Comparison of ENCODE assay signal across 18 cellular contexts in the genomic region with DNA sequence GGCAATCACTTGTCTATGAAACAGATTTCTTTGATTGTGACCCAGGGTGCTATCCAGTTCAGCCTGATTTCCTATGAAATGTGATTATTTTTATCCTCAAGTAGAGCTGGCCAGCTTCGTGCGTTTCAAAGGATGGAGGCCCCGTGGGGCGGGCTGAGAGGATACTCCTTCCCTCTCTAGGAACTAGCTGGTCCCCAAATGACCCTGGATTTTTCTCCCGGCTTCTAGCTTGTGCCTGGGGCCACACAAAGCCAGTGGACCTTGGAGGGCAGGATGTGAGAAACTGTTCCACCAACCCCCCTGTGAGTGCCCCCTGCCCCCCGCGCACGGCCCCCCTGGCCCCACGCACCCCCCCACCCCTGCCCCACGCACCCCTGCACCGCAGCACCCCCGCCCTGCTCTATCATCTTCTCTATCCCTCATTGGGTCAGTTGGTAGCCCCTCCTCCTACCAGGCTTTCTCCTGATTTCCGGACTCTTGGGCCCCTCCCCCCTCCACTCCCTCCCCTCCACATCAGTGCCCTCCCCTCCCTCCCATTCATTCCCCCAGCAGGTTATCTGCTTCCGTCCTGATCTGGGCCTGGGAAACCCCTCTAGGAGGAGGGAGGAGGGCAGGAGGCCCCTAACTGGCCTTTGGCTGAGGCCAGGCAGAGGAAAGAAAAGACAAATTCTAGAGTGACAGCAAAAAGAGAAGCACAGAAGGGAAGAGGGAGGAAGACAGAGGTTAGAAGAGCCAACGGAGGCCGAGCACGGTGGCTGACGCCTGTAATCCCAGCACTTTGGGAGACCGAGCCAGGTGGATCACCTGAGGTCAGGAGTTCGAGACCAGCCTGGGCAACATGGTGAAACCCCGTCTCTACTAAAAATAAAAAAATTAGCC. TPM values are rescaled to one million over a fixed set of nuclear protein-coding genes. Genes with fewer than 3 reads are reported as not detected.
A peak's percentile ranks its signal among the peaks of the same experiment; 100 is the strongest.
DNase-seq lines count a peak whose midpoint lies in the region; ATAC-seq and TF ChIP-seq lines count a peak whose summit lies in the region.
"Had no signal": no experiment of that assay in that cellular context is flagged by ENCODE, and none has a peak within 500 bp of the region (broad histone marks: within the 10 kb centered on the region; RNA-seq: fewer than 3 reads in every experiment).

No MANE protein-coding gene starts in this region.

- H3K27ac Mint-ChIP-seq in activated naive CD8-positive, alpha-beta T cell treated with anti-CD3 and anti-CD28 coated beads for 36 hours = peak overlapping the region; percentile 69
- H3K27ac Mint-ChIP-seq in natural killer cell treated with Interleukin-12 subunit alpha and Interleukin-12 subunit beta and Interleukin-15 and Interleukin-18, amount 100 ng/mL, for 72 hours = peak overlapping the region; percentile 4 to 81

- peak; percentile 53 for DNase-seq in NCI-H146 (lab: John Stamatoyannopoulos, UW)
- DNase-seq in NCI-H146 treated with DMSO at 0.1 percent for 48 hours (lab: John Stamatoyannopoulos, UW; ENCODE audit: unreplicated experiment) = no peak
- no peak for DNase-seq in activated naive CD8-positive, alpha-beta T cell treated with anti-CD3 and anti-CD28 coated beads for 36 hours
- DNase-seq in natural killer cell treated with Interleukin-12 subunit alpha and Interleukin-12 subunit beta and Interleukin-15 and Interleukin-18, amount 100 ng/mL, for 72 hours (ENCODE audit: low spot score) = no peak
- DNase-seq in left lobe of liver (ENCODE audit: low spot score) = no peak
- DNase-seq in AG08396 (ENCODE audit: low spot score) = no peak
- DNase-seq: activated CD4-positive, alpha-beta T cell treated with anti-CD3 and anti-CD28 coated beads, Interleukin-2, amount 50 U/mL, for 4 hours; activated naive CD4-positive, alpha-beta T cell treated with Interleukin-2 at 50 U/mL for 16 hours; caudate nucleus; left lung; small intestine; substantia nigra had no signal

- H3K9me3 Mint-ChIP-seq in activated naive CD8-positive, alpha-beta T cell treated with anti-CD3 and anti-CD28 coated beads for 36 hours = no peaks in the 10 kb centered on the region
- no peaks in the 10 kb centered on the region for H3K9me3 Mint-ChIP-seq in natural killer cell treated with Interleukin-12 subunit alpha and Interleukin-12 subunit beta and Interleukin-15 and Interleukin-18, amount 100 ng/mL, for 72 hours

- no peaks in the 10 kb centered on the region for H3K9me3 ChIP-seq in HEK293 (ENCODE audit: control insufficient read depth, insufficient read depth, low read depth, low read length)
- H3K9me3 ChIP-seq: left lung had no signal

- H3K4me3 Mint-ChIP-seq in activated naive CD8-positive, alpha-beta T cell treated with anti-CD3 and anti-CD28 coated beads for 36 hours = no peak overlapping the region
- H3K4me3 Mint-ChIP-seq in natural killer cell treated with Interleukin-12 subunit alpha and Interleukin-12 subunit beta and Interleukin-15 and Interleukin-18, amount 100 ng/mL, for 72 hours = peak overlapping the region; percentile 75

- no peak for TF ChIP-seq CTCF in HEK293 (tag by site-specific recombination; IDR thresholded peaks at IDR 0.05)

- H3K27ac ChIP-seq in HEK293 (ENCODE audit: extremely low read depth, low read depth, low read length) = no peak overlapping the region
- H3K27ac ChIP-seq: 22Rv1, left lung had no signal

- H3K4me3 ChIP-seq in HEK293 (ENCODE audit: low read depth, low read length) = no peak overlapping the region
- H3K4me3 ChIP-seq: left lung had no signal

- POLR2A ChIA-PET in HEK293 (lab: Yijun Ruan, JAX) = no interaction called here

- no peaks in the 10 kb centered on the region for H3K36me3 ChIP-seq in HEK293 (ENCODE audit: control insufficient read depth in 2 of 2, insufficient read depth in 1 of 2, low read length in 2 of 2)
- H3K36me3 ChIP-seq: left lung had no signal

- no peaks in the 10 kb centered on the region for H3K4me1 ChIP-seq in HEK293 (ENCODE audit: control insufficient read depth, insufficient read depth, low read length)

- CTCF ChIA-PET in HEK293 (lab: Yijun Ruan, JAX) = no interaction called here

- no peaks in the 10 kb centered on the region for H3K27me3 Mint-ChIP-seq in activated naive CD8-positive, alpha-beta T cell treated with anti-CD3 and anti-CD28 coated beads for 36 hours
- peaks cover 0 to 3% of the 10 kb centered on the region in 2 donors for H3K27me3 Mint-ChIP-seq in natural killer cell treated with Interleukin-12 subunit alpha and Interleukin-12 subunit beta and Interleukin-15 and Interleukin-18, amount 100 ng/mL, for 72 hours

- no peak for ATAC-seq in natural killer cell treated with Interleukin-12 subunit alpha and Interleukin-12 subunit beta and Interleukin-15 and Interleukin-18, amount 100 ng/mL, for 72 hours
- ATAC-seq in GM21825 (IDR thresholded peaks at IDR 0.05; ENCODE audit: unreplicated experiment) (no peak), left lobe of liver (no peak)
- ATAC-seq: HepG2, left lung had no signal

- H3K4me1 Mint-ChIP-seq in activated naive CD8-positive, alpha-beta T cell treated with anti-CD3 and anti-CD28 coated beads for 36 hours = peaks cover 30% of the 10 kb centered on the region
- H3K4me1 Mint-ChIP-seq in natural killer cell treated with Interleukin-12 subunit alpha and Interleukin-12 subunit beta and Interleukin-15 and Interleukin-18, amount 100 ng/mL, for 72 hours (ENCODE audit: low read depth in 2 of 2) = peaks cover 35 to 36% of the 10 kb centered on the region in 2 donors

- no peaks in the 10 kb centered on the region for H3K36me3 Mint-ChIP-seq in activated naive CD8-positive, alpha-beta T cell treated with anti-CD3 and anti-CD28 coated beads for 36 hours
- H3K36me3 Mint-ChIP-seq in natural killer cell treated with Interleukin-12 subunit alpha and Interleukin-12 subunit beta and Interleukin-15 and Interleukin-18, amount 100 ng/mL, for 72 hours = no peaks in the 10 kb centered on the region

TF ChIP-seq in HEK293, 187 proteins besides CTCF, POLR2A, EP300 and RAD21:
- no peak for TF ChIP-seq HOXC10 (CRISPR knock-in tag; IDR thresholded peaks at IDR 0.05)
- TF ChIP-seq ZNF341 (tag by site-specific recombination; IDR thresholded peaks at IDR 0.05; ENCODE audit: low read depth) = peak; percentile 65
TF ChIP-seq in HEK293: peak in this region for 1.

RNA-seq across cellular contexts. Expression of a gene that starts 3.3 kb away (rescaled TPM):
- under 1 TPM; 0.12 to 0.32 TPM for total RNA-seq in activated naive CD8-positive, alpha-beta T cell treated with anti-CD3 and anti-CD28 coated beads for 36 hours
- total RNA-seq in natural killer cell treated with Interleukin-12 subunit alpha and Interleukin-12 subunit beta and Interleukin-15 and Interleukin-18, amount 100 ng/mL, for 72 hours = under 1 TPM; 0.14 to 0.55 TPM
- 2.0 TPM for total RNA-seq in left lobe of liver
- total RNA-seq: endothelial cell of umbilical vein, OCI-LY7 had no signal

RNA-seq across cellular contexts. Expression of a gene that starts 37.6 kb away (rescaled TPM):
- total RNA-seq in activated naive CD8-positive, alpha-beta T cell treated with anti-CD3 and anti-CD28 coated beads for 36 hours = 100 to 1,000 TPM; 121 to 123 TPM
- 100 to 1,000 TPM; 243 to 317 TPM for total RNA-seq in natural killer cell treated with Interleukin-12 subunit alpha and Interleukin-12 subunit beta and Interleukin-15 and Interleukin-18, amount 100 ng/mL, for 72 hours
- total RNA-seq in left lobe of liver = 2.4 TPM
- total RNA-seq: endothelial cell of umbilical vein, HepG2 had no signal

Comparison
In these comparisons a context has a peak if more than half of its experiments do, and no peak if none do; other contexts are left out.
1. RNA of a gene that starts 37.6 kb away (total RNA-seq): 243 to 317 TPM in natural killer cell treated with Interleukin-12 subunit alpha and Interleukin-12 subunit beta and Interleukin-15 and Interleukin-18, amount 100 ng/mL, for 72 hours and 121 to 123 TPM in activated naive CD8-positive, alpha-beta T cell treated with anti-CD3 and anti-CD28 coated beads for 36 hours; 2.4 TPM in left lobe of liver (single experiment); every median in the first group is over 10 times any median in the second.